10 cellular contexts compared by ENCODE assay signal in the genomic region with DNA sequence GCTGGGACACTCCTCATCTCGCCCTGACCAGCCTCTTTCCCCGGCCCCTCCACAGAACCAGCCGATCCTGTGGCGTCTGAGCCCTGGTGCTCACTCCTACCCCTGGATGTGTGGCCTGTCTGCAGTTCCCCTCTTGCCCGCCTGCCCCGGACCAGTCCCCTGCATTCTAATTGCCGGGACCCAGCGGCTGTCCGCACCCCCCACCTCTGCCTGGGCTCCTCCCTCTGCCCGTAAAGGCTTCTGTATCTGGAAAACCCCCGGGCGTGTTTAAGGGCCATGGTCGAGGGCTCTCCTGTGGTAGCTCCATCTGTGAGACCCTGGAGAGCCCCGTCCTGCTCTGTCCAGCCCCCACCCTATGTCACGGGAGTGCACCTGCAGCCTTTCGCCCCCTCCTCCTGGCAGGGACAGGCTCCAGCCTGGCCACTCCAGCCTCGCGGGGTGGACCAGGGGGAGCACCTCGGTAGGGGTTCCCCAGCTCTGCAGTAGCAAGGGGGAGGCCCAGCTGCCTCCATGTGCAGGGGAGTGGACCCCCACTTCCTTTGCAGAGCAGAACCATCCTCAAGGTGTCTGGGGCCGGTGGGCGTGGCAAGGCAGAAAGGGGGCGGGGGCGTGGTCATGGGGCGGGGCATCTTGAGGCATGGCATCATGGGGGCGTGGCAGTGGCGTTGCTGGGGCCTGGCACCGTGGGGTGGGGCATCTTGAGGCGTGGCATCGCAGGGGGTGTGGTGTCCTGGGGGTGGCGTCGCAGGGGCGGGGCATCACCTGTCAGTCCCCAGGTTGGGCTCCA.
A peak's percentile ranks its signal among the peaks of the same experiment; 100 is the strongest.
DNase-seq lines count a peak whose midpoint lies in the region; ATAC-seq and TF ChIP-seq lines count a peak whose summit lies in the region.
"Had no signal": no experiment of that assay in that cellular context is flagged by ENCODE, and none has a peak within 500 bp of the region (broad histone marks: within the 10 kb centered on the region; RNA-seq: fewer than 3 reads in every experiment).

No MANE protein-coding gene starts in this region.

- H3K4me3 ChIP-seq in SK-N-SH (ENCODE audit: low read depth in 2 of 2, low read length in 1 of 2), result no peak overlapping the region
- H3K4me3 ChIP-seq: pancreas had no signal

- H2AFZ ChIP-seq in SK-N-SH (ENCODE audit: low read depth), result no peak overlapping the region

- POLR2A ChIA-PET in SK-N-SH (lab: Yijun Ruan, JAX), result no interaction called here

- H3K4me2 ChIP-seq in SK-N-SH, result no peak overlapping the region

- no peaks in the 10 kb centered on the region for H3K9me3 Mint-ChIP-seq in activated T-helper 17 cell treated with anti-CD3 and anti-CD28 coated beads, Interleukin-2, amount 50 U/mL, for 72 hours

- H3K9ac ChIP-seq in SK-N-SH, result no peak overlapping the region

- no peak for DNase-seq in SK-N-SH
- peak; percentile 46 for DNase-seq in HT-29 (ENCODE audit: low spot score)
- peak; percentile 42 for DNase-seq in stimulated activated CD8-positive, alpha-beta memory T cell treated with anti-CD3 and anti-CD28 coated beads, Interleukin-4, amount 100 ng/mL, for 48 hours
- DNase-seq in NCI-H345 treated with DMSO at 0.1 percent for 48 hours (lab: John Stamatoyannopoulos, UW; ENCODE audit: unreplicated experiment), result no peak
- no peak for DNase-seq in activated naive CD4-positive, alpha-beta T cell (lab: John Stamatoyannopoulos, UW)
- DNase-seq: effector CD4-positive, alpha-beta T cell had no signal

- TF ChIP-seq EP300 in SK-N-SH (IDR thresholded peaks at IDR 0.05; ENCODE audit: borderline replicate concordance in 1 of 2, low read depth in 1 of 2, low read length in 1 of 2), result no peak

- no peaks in the 10 kb centered on the region for H3K79me2 ChIP-seq in SK-N-SH (ENCODE audit: insufficient read depth)

- CTCF ChIA-PET in SK-N-SH (lab: Yijun Ruan, JAX), result no interaction called here

- ATAC-seq in SK-N-SH treated with all-trans-retinoic acid at 6 μM for 48 hours, result peak; percentile 13; the same call in 1 of the 3 replicates
- ATAC-seq in activated T-helper 17 cell treated with anti-CD3 and anti-CD28 coated beads, Interleukin-2, amount 50 U/mL, for 72 hours (replicated peaks), result peak; percentile 46
- no peak for ATAC-seq in HG03135 (IDR thresholded peaks at IDR 0.05; ENCODE audit: unreplicated experiment)

- H3K27ac Mint-ChIP-seq in activated T-helper 17 cell treated with anti-CD3 and anti-CD28 coated beads, Interleukin-2, amount 50 U/mL, for 72 hours, result no peak overlapping the region

- TF ChIP-seq CTCF in SK-N-SH (IDR thresholded peaks at IDR 0.05), result no peak

- no peaks in the 10 kb centered on the region for H3K36me3 Mint-ChIP-seq in activated T-helper 17 cell treated with anti-CD3 and anti-CD28 coated beads, Interleukin-2, amount 50 U/mL, for 72 hours (ENCODE audit: low read depth)

- no peaks in the 10 kb centered on the region; a peak in 1 of 4 replicates for H3K4me1 ChIP-seq in SK-N-SH (ENCODE audit: control insufficient read depth in 1 of 2, insufficient read depth in 2 of 2, low read depth in 1 of 2, low read length in 1 of 2)
- H3K4me1 ChIP-seq: pancreas had no signal

- 59% methylated on average over 15 of the region's 32 CpGs for WGBS in SK-N-SH (ENCODE audit: low lambda C conversion rate)

- no peak overlapping the region for H3K4me3 Mint-ChIP-seq in activated T-helper 17 cell treated with anti-CD3 and anti-CD28 coated beads, Interleukin-2, amount 50 U/mL, for 72 hours

- no peak for TF ChIP-seq RAD21 in SK-N-SH (IDR thresholded peaks at IDR 0.05; ENCODE audit: low read length)

- H3K27ac ChIP-seq in SK-N-SH (ENCODE audit: low read depth in 2 of 2, low read length in 1 of 2), result no peak overlapping the region
- H3K27ac ChIP-seq: pancreas had no signal

- no peaks in the 10 kb centered on the region for H3F3A ChIP-seq in SK-N-SH (replicated peaks; ENCODE audit: insufficient read depth)

- no peaks in the 10 kb centered on the region for H3K36me3 ChIP-seq in SK-N-SH (replicated peaks in 1 of 2; ENCODE audit: control insufficient read depth in 1 of 2, insufficient read depth in 2 of 2, low read length in 1 of 2)
- H3K36me3 ChIP-seq: pancreas had no signal

- no peaks in the 10 kb centered on the region for H3K9me3 ChIP-seq in SK-N-SH
- H3K9me3 ChIP-seq: pancreas had no signal

- H3K27me3 Mint-ChIP-seq in activated T-helper 17 cell treated with anti-CD3 and anti-CD28 coated beads, Interleukin-2, amount 50 U/mL, for 72 hours, result no peaks in the 10 kb centered on the region

- no peaks in the 10 kb centered on the region for H3K27me3 ChIP-seq in SK-N-SH (ENCODE audit: insufficient read depth)
- H3K27me3 ChIP-seq: pancreas had no signal

- no peaks in the 10 kb centered on the region for H3K4me1 Mint-ChIP-seq in activated T-helper 17 cell treated with anti-CD3 and anti-CD28 coated beads, Interleukin-2, amount 50 U/mL, for 72 hours

- no peaks in the 10 kb centered on the region for H3K9me2 ChIP-seq in SK-N-SH

- H4K20me1 ChIP-seq in SK-N-SH (ENCODE audit: insufficient read depth), result no peaks in the 10 kb centered on the region

TF ChIP-seq in SK-N-SH treated with all-trans-retinoic acid at 6 μM for 48 hours, 23 proteins besides CTCF, POLR2A, EP300 and RAD21 (continues in another document):
- TF ChIP-seq ZFP30 (CRISPR knock-in tag; IDR thresholded peaks at IDR 0.05) (no peak), SNAI2 (CRISPR knock-in tag; IDR thresholded peaks at IDR 0.05) (no peak), CSDC2 (CRISPR knock-in tag; IDR thresholded peaks at IDR 0.05) (no peak), ARNTL (CRISPR knock-in tag; IDR thresholded peaks at IDR 0.05; ENCODE audit: borderline replicate concordance, low read depth) (no peak), ZFP3 (CRISPR knock-in tag; IDR thresholded peaks at IDR 0.05) (no peak), ZNF70 (CRISPR knock-in tag; IDR thresholded peaks at IDR 0.05) (no peak), ESRRG (CRISPR knock-in tag; IDR thresholded peaks at IDR 0.05) (no peak), RARB (CRISPR knock-in tag; IDR thresholded peaks at IDR 0.05) (no peak), ZNF565 (CRISPR knock-in tag; conservative IDR thresholded peaks at IDR 0.05; ENCODE audit: low read depth) (no peak)
- TF ChIP-seq, protein P1, sequence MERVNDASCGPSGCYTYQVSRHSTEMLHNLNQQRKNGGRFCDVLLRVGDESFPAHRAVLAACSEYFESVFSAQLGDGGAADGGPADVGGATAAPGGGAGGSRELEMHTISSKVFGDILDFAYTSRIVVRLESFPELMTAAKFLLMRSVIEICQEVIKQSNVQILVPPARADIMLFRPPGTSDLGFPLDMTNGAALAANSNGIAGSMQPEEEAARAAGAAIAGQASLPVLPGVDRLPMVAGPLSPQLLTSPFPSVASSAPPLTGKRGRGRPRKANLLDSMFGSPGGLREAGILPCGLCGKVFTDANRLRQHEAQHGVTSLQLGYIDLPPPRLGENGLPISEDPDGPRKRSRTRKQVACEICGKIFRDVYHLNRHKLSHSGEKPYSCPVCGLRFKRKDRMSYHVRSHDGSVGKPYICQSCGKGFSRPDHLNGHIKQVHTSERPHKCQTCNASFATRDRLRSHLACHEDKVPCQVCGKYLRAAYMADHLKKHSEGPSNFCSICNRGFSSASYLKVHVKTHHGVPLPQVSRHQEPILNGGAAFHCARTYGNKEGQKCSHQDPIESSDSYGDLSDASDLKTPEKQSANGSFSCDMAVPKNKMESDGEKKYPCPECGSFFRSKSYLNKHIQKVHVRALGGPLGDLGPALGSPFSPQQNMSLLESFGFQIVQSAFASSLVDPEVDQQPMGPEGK (CRISPR knock-in tag; IDR thresholded peaks at IDR 0.05; ENCODE audit: borderline replicate concordance), result no peak

TF ChIP-seq in SK-N-SH, 30 proteins besides CTCF, POLR2A, EP300 and RAD21 (continues in another document):
- no peak for TF ChIP-seq RXRA (IDR thresholded peaks at IDR 0.05; ENCODE audit: borderline replicate concordance, low read depth)
- TF ChIP-seq TEAD4 (IDR thresholded peaks at IDR 0.05; ENCODE audit: borderline replicate concordance, insufficient read depth), result no peak
- TF ChIP-seq, protein P2, sequence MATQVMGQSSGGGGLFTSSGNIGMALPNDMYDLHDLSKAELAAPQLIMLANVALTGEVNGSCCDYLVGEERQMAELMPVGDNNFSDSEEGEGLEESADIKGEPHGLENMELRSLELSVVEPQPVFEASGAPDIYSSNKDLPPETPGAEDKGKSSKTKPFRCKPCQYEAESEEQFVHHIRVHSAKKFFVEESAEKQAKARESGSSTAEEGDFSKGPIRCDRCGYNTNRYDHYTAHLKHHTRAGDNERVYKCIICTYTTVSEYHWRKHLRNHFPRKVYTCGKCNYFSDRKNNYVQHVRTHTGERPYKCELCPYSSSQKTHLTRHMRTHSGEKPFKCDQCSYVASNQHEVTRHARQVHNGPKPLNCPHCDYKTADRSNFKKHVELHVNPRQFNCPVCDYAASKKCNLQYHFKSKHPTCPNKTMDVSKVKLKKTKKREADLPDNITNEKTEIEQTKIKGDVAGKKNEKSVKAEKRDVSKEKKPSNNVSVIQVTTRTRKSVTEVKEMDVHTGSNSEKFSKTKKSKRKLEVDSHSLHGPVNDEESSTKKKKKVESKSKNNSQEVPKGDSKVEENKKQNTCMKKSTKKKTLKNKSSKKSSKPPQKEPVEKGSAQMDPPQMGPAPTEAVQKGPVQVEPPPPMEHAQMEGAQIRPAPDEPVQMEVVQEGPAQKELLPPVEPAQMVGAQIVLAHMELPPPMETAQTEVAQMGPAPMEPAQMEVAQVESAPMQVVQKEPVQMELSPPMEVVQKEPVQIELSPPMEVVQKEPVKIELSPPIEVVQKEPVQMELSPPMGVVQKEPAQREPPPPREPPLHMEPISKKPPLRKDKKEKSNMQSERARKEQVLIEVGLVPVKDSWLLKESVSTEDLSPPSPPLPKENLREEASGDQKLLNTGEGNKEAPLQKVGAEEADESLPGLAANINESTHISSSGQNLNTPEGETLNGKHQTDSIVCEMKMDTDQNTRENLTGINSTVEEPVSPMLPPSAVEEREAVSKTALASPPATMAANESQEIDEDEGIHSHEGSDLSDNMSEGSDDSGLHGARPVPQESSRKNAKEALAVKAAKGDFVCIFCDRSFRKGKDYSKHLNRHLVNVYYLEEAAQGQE (IDR thresholded peaks at IDR 0.05; ENCODE audit: low read depth, low read length), result no peak
- TF ChIP-seq, protein P3, sequence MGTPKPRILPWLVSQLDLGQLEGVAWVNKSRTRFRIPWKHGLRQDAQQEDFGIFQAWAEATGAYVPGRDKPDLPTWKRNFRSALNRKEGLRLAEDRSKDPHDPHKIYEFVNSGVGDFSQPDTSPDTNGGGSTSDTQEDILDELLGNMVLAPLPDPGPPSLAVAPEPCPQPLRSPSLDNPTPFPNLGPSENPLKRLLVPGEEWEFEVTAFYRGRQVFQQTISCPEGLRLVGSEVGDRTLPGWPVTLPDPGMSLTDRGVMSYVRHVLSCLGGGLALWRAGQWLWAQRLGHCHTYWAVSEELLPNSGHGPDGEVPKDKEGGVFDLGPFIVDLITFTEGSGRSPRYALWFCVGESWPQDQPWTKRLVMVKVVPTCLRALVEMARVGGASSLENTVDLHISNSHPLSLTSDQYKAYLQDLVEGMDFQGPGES (IDR thresholded peaks at IDR 0.05; ENCODE audit: low read depth, low read length), result no peak
- TF ChIP-seq TAF1 (IDR thresholded peaks at IDR 0.05; ENCODE audit: borderline replicate concordance, low read depth, low read length), result no peak
- no peak for TF ChIP-seq NFIC (IDR thresholded peaks at IDR 0.05; ENCODE audit: borderline replicate concordance)

Comparison
In these comparisons a context has a peak if more than half of its experiments do, and no peak if none do; other contexts are left out.
1. DNase-seq: peak in HT-29 (single experiment) and stimulated activated CD8-positive, alpha-beta memory T cell treated with anti-CD3 and anti-CD28 coated beads, Interleukin-4, amount 100 ng/mL, for 48 hours (single experiment); none in SK-N-SH (single experiment), NCI-H345 treated with DMSO at 0.1 percent for 48 hours (single experiment) and activated naive CD4-positive, alpha-beta T cell (0 of 4).